Comparison of ENCODE assay signal across 8 cellular contexts in genomic region chr6:32118782-32119628, GRCh38. TPM values are rescaled to one million over a fixed set of nuclear protein-coding genes. Genes with fewer than 3 reads are reported as not detected.
DNase-seq lines count a peak whose midpoint lies in the region; ATAC-seq, FAIRE-seq and TF ChIP-seq lines count a peak whose summit lies in the region.

No MANE protein-coding gene starts in this region.

- peak; percentile 84 for ATAC-seq in activated naive CD8-positive, alpha-beta T cell treated with anti-CD3 and anti-CD28 coated beads, Interleukin-2, amount 10 ng/mL, durations not matched to agents 7 days and 5 days (ENCODE audit: low read depth)
- ATAC-seq in pancreas = peak; percentile 87 to 94 (median 91)
- no peak for ATAC-seq in GM19023 (IDR thresholded peaks at IDR 0.05; ENCODE audit: unreplicated experiment)

- no peaks in the 10 kb centered on the region for H3K27me3 ChIP-seq in pancreas
- H3K27me3 ChIP-seq in thyroid gland = no peaks in the 10 kb centered on the region

- no peak for TF ChIP-seq POLR2A in thyroid gland (IDR thresholded peaks at IDR 0.05)

- H3K27ac Mint-ChIP-seq in activated naive CD8-positive, alpha-beta T cell treated with anti-CD3 and anti-CD28 coated beads, Interleukin-2, amount 10 ng/mL, durations not matched to agents 7 days and 5 days = peak overlapping the region; percentile 48
- no peak overlapping the region for H3K27ac Mint-ChIP-seq in glutamatergic neuron (ENCODE audit: unreplicated experiment)

- peaks cover 15% of the 10 kb centered on the region for H3K36me3 Mint-ChIP-seq in activated naive CD8-positive, alpha-beta T cell treated with anti-CD3 and anti-CD28 coated beads, Interleukin-2, amount 10 ng/mL, durations not matched to agents 7 days and 5 days
- peaks cover 6% of the 10 kb centered on the region for H3K36me3 Mint-ChIP-seq in glutamatergic neuron (ENCODE audit: unreplicated experiment)

- H3K4me1 Mint-ChIP-seq in activated naive CD8-positive, alpha-beta T cell treated with anti-CD3 and anti-CD28 coated beads, Interleukin-2, amount 10 ng/mL, durations not matched to agents 7 days and 5 days = peaks cover 4% of the 10 kb centered on the region
- H3K4me1 Mint-ChIP-seq in glutamatergic neuron (ENCODE audit: low read depth, unreplicated experiment) = peaks cover 2% of the 10 kb centered on the region

- H3K4me3 Mint-ChIP-seq in activated naive CD8-positive, alpha-beta T cell treated with anti-CD3 and anti-CD28 coated beads, Interleukin-2, amount 10 ng/mL, durations not matched to agents 7 days and 5 days = no peak overlapping the region
- H3K4me3 Mint-ChIP-seq in glutamatergic neuron (ENCODE audit: unreplicated experiment) = no peak overlapping the region

- H3K27ac ChIP-seq in pancreas (no peak overlapping the region), thyroid gland (peak overlapping the region in 2 of 3 donors; percentile 26 to 57)

- H3K27me3 Mint-ChIP-seq in activated naive CD8-positive, alpha-beta T cell treated with anti-CD3 and anti-CD28 coated beads, Interleukin-2, amount 10 ng/mL, durations not matched to agents 7 days and 5 days = no peaks in the 10 kb centered on the region
- H3K27me3 Mint-ChIP-seq in glutamatergic neuron (ENCODE audit: unreplicated experiment) = no peaks in the 10 kb centered on the region

- POLR2A ChIA-PET in activated naive CD8-positive, alpha-beta T cell treated with anti-CD3 and anti-CD28 coated beads, Interleukin-2, amount 10 ng/mL, durations not matched to agents 7 days and 5 days (lab: Charles Lee) = interaction anchor here (1.1 to 1.8 kb wide), 2 partner anchors 9 to 454 kb away, joined by 3 to 9 read pairs; partner anchors contain the start of genes ATF6B and GPANK1

- H3K4me1 ChIP-seq in pancreas = peaks cover 0 to 9% (median 0%) of the 10 kb centered on the region in 3 donors
- peaks cover 2 to 16% of the 10 kb centered on the region in 2 donors for H3K4me1 ChIP-seq in thyroid gland

- whole genome bisulfite sequencing in pancreas, 2 donors = 15 to 24% methylated on average over 17 of the region's 17 CpGs
- 25 to 31% methylated on average over 17 of the region's 17 CpGs for whole genome bisulfite sequencing in thyroid gland, 2 donors

- TF ChIP-seq CTCF in glutamatergic neuron (IDR thresholded peaks at IDR 0.05; ENCODE audit: partially characterized antibody, unreplicated experiment) = peak; percentile 85
- TF ChIP-seq CTCF in pancreas (IDR thresholded peaks at IDR 0.05) = peak; percentile 76 to 88 (median 84)
- TF ChIP-seq CTCF in thyroid gland (IDR thresholded peaks at IDR 0.05) = peak; percentile 77 to 96 (median 93)

- no peaks in the 10 kb centered on the region for H3K9me3 Mint-ChIP-seq in activated naive CD8-positive, alpha-beta T cell treated with anti-CD3 and anti-CD28 coated beads, Interleukin-2, amount 10 ng/mL, durations not matched to agents 7 days and 5 days
- H3K9me3 Mint-ChIP-seq in glutamatergic neuron (ENCODE audit: unreplicated experiment) = peaks cover 2% of the 10 kb centered on the region

- intact Hi-C loops in pancreas (cut with DNase I) (loop anchor here in 1 of 3 donors (10.0 kb wide), 1 partner anchor 46 kb away; the partner anchor contains the start of gene EGFL8), thyroid gland (cut with DNase I) (loop anchor here (5.0 to 10.0 kb wide), 2 partner anchors 33 to 74 kb away; partner anchors contain the start of genes PPT2 and PRRT1)

- no peak overlapping the region for H3K4me3 ChIP-seq in pancreas
- H3K4me3 ChIP-seq in thyroid gland (replicated peaks in 1 of 3) = no peak overlapping the region

- DNase-seq in GM03348 (ENCODE audit: low spot score) = peak; percentile 90
- peak; percentile 27 for DNase-seq in NCI-H1105 (lab: John Stamatoyannopoulos, UW)
- peak; percentile 49 for DNase-seq in T follicular helper cell (ENCODE audit: low read depth)
- DNase-seq in activated naive CD8-positive, alpha-beta T cell treated with anti-CD3 and anti-CD28 coated beads, Interleukin-2, amount 10 ng/mL, durations not matched to agents 7 days and 5 days = peak; percentile 78
- peak; percentile 93 for DNase-seq in glutamatergic neuron
- DNase-seq in pancreas = peak; percentile 66 to 94 (median 85)
- peak; percentile 90 to 91 for DNase-seq in thyroid gland

- H3K36me3 ChIP-seq in pancreas = peaks cover 0 to 46% (median 22%) of the 10 kb centered on the region in 3 donors
- H3K36me3 ChIP-seq in thyroid gland = peaks cover 63 to 68% of the 10 kb centered on the region in 2 donors

- H3K9me3 ChIP-seq in pancreas = no peaks in the 10 kb centered on the region
- H3K9me3 ChIP-seq in thyroid gland = no peaks in the 10 kb centered on the region

- FAIRE-seq in pancreas (lab: Jason Lieb, UNC) = no peak

RNA-seq across cellular contexts. Expression of gene ATF6B, which starts 9.0 kb away (rescaled TPM):
- total RNA-seq in activated naive CD8-positive, alpha-beta T cell treated with anti-CD3 and anti-CD28 coated beads, Interleukin-2, amount 10 ng/mL, durations not matched to agents 7 days and 5 days = 100 to 1,000 TPM; 136 to 147 TPM
- 79.5 TPM for total RNA-seq in glutamatergic neuron (ENCODE audit: unreplicated experiment)
- total RNA-seq in pancreas = 10 to 100 TPM; 30.2 to 56.5 (median 36.3) TPM
- 10 to 100 TPM; 54.0 to 68.0 TPM for polyA plus RNA-seq in pancreas
- total RNA-seq in thyroid gland = 10 to 100 TPM; 41.5 to 63.5 (median 57.3) TPM

RNA-seq across cellular contexts. Expression of gene TNXB, which starts 9.9 kb away (rescaled TPM):
- 1 to 10 TPM; 8.6 to 9.2 TPM for total RNA-seq in activated naive CD8-positive, alpha-beta T cell treated with anti-CD3 and anti-CD28 coated beads, Interleukin-2, amount 10 ng/mL, durations not matched to agents 7 days and 5 days
- total RNA-seq in glutamatergic neuron (ENCODE audit: unreplicated experiment) (6.0 TPM), pancreas (10 to 100 TPM in 2 of 6 donors, 1 to 10 TPM in 4; 5.2 to 15.2 (median 7.1) TPM), thyroid gland (100 to 1,000 TPM in 2 of 4 donors, 10 to 100 TPM in 2; 42.2 to 112 (median 80.9) TPM)
- 10 to 100 TPM; 13.1 to 18.6 TPM for polyA plus RNA-seq in pancreas

RNA-seq across cellular contexts. Expression of gene FKBPL, which starts 11.1 kb away (rescaled TPM):
- total RNA-seq in activated naive CD8-positive, alpha-beta T cell treated with anti-CD3 and anti-CD28 coated beads, Interleukin-2, amount 10 ng/mL, durations not matched to agents 7 days and 5 days = 1 to 10 TPM; 5.5 to 6.3 TPM
- total RNA-seq in glutamatergic neuron (ENCODE audit: unreplicated experiment) (4.7 TPM), pancreas (1 to 10 TPM; 2.0 to 4.7 (median 3.3) TPM), thyroid gland (10 to 100 TPM in 1 of 4 donors, 1 to 10 TPM in 3; 3.6 to 11.8 (median 6.8) TPM)
- polyA plus RNA-seq in pancreas = 1 to 10 TPM; 5.0 to 5.9 TPM

RNA-seq across cellular contexts. Expression of gene PRRT1, which starts 32.7 kb away (rescaled TPM):
- 1 to 10 TPM; 1.1 to 1.2 TPM for total RNA-seq in activated naive CD8-positive, alpha-beta T cell treated with anti-CD3 and anti-CD28 coated beads, Interleukin-2, amount 10 ng/mL, durations not matched to agents 7 days and 5 days
- total RNA-seq in glutamatergic neuron (ENCODE audit: unreplicated experiment) (5.1 TPM), pancreas (under 1 TPM; 0.08 to 0.69 (median 0.37) TPM), thyroid gland (under 1 TPM in 3 of 4 donors, not detected in 1; 0.49 to 0.81 (median 0.67) TPM)
- polyA plus RNA-seq in pancreas = 1 to 10 TPM; 3.3 to 5.8 TPM

RNA-seq across cellular contexts. Expression of gene PPT2, which starts 34.9 kb away (rescaled TPM):
- 10 to 100 TPM; 19.2 to 23.7 TPM for total RNA-seq in activated naive CD8-positive, alpha-beta T cell treated with anti-CD3 and anti-CD28 coated beads, Interleukin-2, amount 10 ng/mL, durations not matched to agents 7 days and 5 days
- total RNA-seq in glutamatergic neuron (ENCODE audit: unreplicated experiment) = 55.1 TPM
- total RNA-seq in pancreas = 10 to 100 TPM in 1 of 6 donors, 1 to 10 TPM in 5; 5.6 to 13.9 (median 8.0) TPM
- polyA plus RNA-seq in pancreas = 10 to 100 TPM in 1 of 2 donors, 1 to 10 TPM in 1; 9.2 to 12.2 TPM
- total RNA-seq in thyroid gland = 10 to 100 TPM; 13.0 to 26.1 (median 24.1) TPM

Comparison
In these comparisons a context has a peak if more than half of its experiments do, and no peak if none do; other contexts are left out.
1. DNase-seq: peak in every context shown above with its lines; median percentile 93 in glutamatergic neuron; 90 in thyroid gland; 90 in GM03348; 85 in pancreas; 78 in activated naive CD8-positive, alpha-beta T cell treated with anti-CD3 and anti-CD28 coated beads, Interleukin-2, amount 10 ng/mL, durations not matched to agents 7 days and 5 days; 49 in T follicular helper cell; 27 in NCI-H1105.
2. H3K27ac ChIP-seq: peak in thyroid gland (2 of 3); none in pancreas (0 of 4).
3. Peak in every context shown above with its lines, with median percentiles within 50 percentile points of each other: CTCF ChIP-seq.